ENCODE assay signal across 8 cellular contexts in the genomic region with DNA sequence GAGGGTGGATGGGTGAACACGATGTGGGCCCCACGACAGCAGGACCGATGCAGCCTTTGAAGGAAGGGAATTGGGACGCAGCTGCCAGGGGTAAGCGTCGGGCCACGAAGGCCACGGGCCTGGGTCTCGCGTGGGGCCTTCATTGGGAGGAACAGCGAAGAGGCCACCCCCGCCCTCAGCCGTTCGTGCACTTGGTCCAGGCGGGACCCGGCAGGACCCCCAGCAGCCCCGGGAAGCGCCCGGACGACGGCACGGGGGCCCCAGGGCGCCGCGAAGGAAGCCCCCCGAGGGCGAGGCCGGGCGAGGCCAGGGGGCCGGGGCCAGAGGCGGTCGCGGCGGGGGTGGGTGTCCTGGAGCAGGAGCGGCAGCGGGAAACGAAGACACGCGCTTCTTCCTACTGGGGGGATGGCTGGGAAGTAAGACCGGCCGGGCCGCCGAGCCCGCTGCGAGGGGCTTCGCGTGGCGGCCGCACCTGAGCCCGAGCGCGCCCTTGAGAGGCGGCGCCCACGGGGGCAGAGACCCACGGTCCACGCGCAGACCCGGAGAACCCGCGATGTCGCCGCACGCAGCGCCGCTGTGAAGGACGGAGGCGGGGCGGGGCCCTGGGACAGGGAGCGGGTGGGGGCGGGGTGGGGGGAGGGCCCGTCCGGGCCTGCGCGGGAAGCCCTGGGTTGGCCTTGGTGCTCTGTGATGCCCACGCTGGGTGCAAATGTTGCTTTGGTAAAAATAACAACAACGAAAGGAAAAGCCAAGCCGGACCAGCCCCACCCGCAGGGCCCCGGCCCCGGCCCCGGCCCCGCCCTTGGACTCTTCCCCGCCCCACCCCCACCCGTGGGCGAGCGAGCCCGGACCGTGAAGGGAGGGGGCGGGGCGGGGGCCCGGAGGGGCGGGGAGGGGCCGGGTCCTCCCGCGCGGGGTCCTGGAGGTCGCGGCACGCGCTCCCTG. TPM values are rescaled to one million over a fixed set of nuclear protein-coding genes. Genes with fewer than 3 reads are reported as not detected.
DNase-seq lines count a peak whose midpoint lies in the region; ATAC-seq and TF ChIP-seq lines count a peak whose summit lies in the region.

No MANE protein-coding gene starts in this region.

- DNase-seq in CD4-positive, CD25-positive, alpha-beta regulatory T cell = no peak
- DNase-seq in WTC11 (ENCODE audit: low spot score) = peak; percentile 19
- no peak for DNase-seq in fibroblast of lung (ENCODE audit: low read depth in 2 of 2)
- no peak for DNase-seq in midbrain (lab: John Stamatoyannopoulos, UW)

- no peak for ATAC-seq in CD4-positive, CD25-positive, alpha-beta regulatory T cell (ENCODE audit: low read depth in 2 of 2)
- no peak for ATAC-seq in WTC11
- ATAC-seq in HG03139 (IDR thresholded peaks at IDR 0.05; ENCODE audit: unreplicated experiment) = no peak
- ATAC-seq in HG03460 (IDR thresholded peaks at IDR 0.05; ENCODE audit: unreplicated experiment) = no peak
- ATAC-seq in GM19324 (IDR thresholded peaks at IDR 0.05; ENCODE audit: low FRiP score, unreplicated experiment) = no peak

- H3K79me2 ChIP-seq in fibroblast of lung (ENCODE audit: control insufficient read depth, insufficient read depth, low read length) (no peaks in the 10 kb centered on the region), parathyroid adenoma (no peaks in the 10 kb centered on the region)

- H3K4me3 ChIP-seq in CD4-positive, CD25-positive, alpha-beta regulatory T cell (ENCODE audit: low read depth, low read length) = no peak overlapping the region
- H3K4me3 ChIP-seq in fibroblast of lung (replicated peaks in 1 of 4; ENCODE audit: control extremely low read depth in 1 of 4, insufficient read depth in 1 of 4, low read depth in 3 of 4, low read length in 4 of 4) (peak overlapping the region in 2 of 4 experiments; percentile 19 to 20), parathyroid adenoma (ENCODE audit: low read depth, low read length) (no peak overlapping the region)

- H3K27ac Mint-ChIP-seq in CD4-positive, CD25-positive, alpha-beta regulatory T cell = no peak overlapping the region
- H3K27ac Mint-ChIP-seq in WTC11 = no peak overlapping the region

- H3K4me1 ChIP-seq in CD4-positive, CD25-positive, alpha-beta regulatory T cell (ENCODE audit: control insufficient read depth, insufficient read depth, low read length, poor library complexity, severe bottlenecking) = peaks cover 9% of the 10 kb centered on the region
- H3K4me1 ChIP-seq in fibroblast of lung (ENCODE audit: control insufficient read depth, extremely low read depth, insufficient read depth, low read length) (peaks cover 2% of the 10 kb centered on the region), parathyroid adenoma (no peaks in the 10 kb centered on the region)

- H2AFZ ChIP-seq in fibroblast of lung (ENCODE audit: low read length) (peak overlapping the region; percentile 40), parathyroid adenoma (no peak overlapping the region)

- H3K9me3 Mint-ChIP-seq in CD4-positive, CD25-positive, alpha-beta regulatory T cell = peaks cover 0 to 5% (median under 1%) of the 10 kb centered on the region in 7 donors
- peaks cover 6% of the 10 kb centered on the region for H3K9me3 Mint-ChIP-seq in WTC11

- H3K27me3 Mint-ChIP-seq in CD4-positive, CD25-positive, alpha-beta regulatory T cell = peaks cover 58% of the 10 kb centered on the region
- H3K27me3 Mint-ChIP-seq in WTC11 (ENCODE audit: low read depth) = peaks cover 45% of the 10 kb centered on the region

- H3K9me3 ChIP-seq in CD4-positive, CD25-positive, alpha-beta regulatory T cell (ENCODE audit: control insufficient read depth in 2 of 2, low read length in 2 of 2) = no peaks in the 10 kb centered on the region
- H3K9me3 ChIP-seq in fibroblast of lung (ENCODE audit: control insufficient read depth, insufficient read depth, low read depth, low read length) (no peaks in the 10 kb centered on the region), parathyroid adenoma (ENCODE audit: control insufficient read depth, low read length) (no peaks in the 10 kb centered on the region)

- TF ChIP-seq CTCF in WTC11 (IDR thresholded peaks at IDR 0.05) (no peak), fibroblast of lung (conservative IDR thresholded peaks at IDR 0.05 in 1 of 2, IDR thresholded peaks at IDR 0.05 in 1 of 2; ENCODE audit: low read depth in 1 of 2, low read length in 2 of 2) (no peak), parathyroid adenoma (IDR thresholded peaks at IDR 0.05) (no peak)

- H3K9ac ChIP-seq in fibroblast of lung (ENCODE audit: insufficient read depth, low read length) (no peak overlapping the region), parathyroid adenoma (no peak overlapping the region)

- no peaks in the 10 kb centered on the region for H4K20me1 ChIP-seq in fibroblast of lung (ENCODE audit: control insufficient read depth, extremely low read depth, insufficient read depth, low read length)

- H3K4me2 ChIP-seq in fibroblast of lung (ENCODE audit: extremely low read depth, insufficient read depth, low read length) = no peak overlapping the region
- peak overlapping the region; percentile 65 for H3K4me2 ChIP-seq in parathyroid adenoma (ENCODE audit: low read length)

- CTCF ChIA-PET in WTC11 (lab: Charles Lee) = interaction anchor here (1.5 kb wide), 1 partner anchor 120 kb away, joined by 5 read pairs; no protein-coding TSS in a partner anchor

- no peak overlapping the region for H3K27ac ChIP-seq in CD4-positive, CD25-positive, alpha-beta regulatory T cell (ENCODE audit: insufficient read depth, low read length, poor library complexity, severe bottlenecking)
- no peak overlapping the region for H3K27ac ChIP-seq in fibroblast of lung (ENCODE audit: insufficient read depth, low read length)
- no peak overlapping the region for H3K27ac ChIP-seq in parathyroid adenoma

- POLR2A ChIA-PET in WTC11 (lab: Charles Lee) = no interaction called here

- peaks cover 12% of the 10 kb centered on the region for H3K27me3 ChIP-seq in CD4-positive, CD25-positive, alpha-beta regulatory T cell (ENCODE audit: control insufficient read depth, insufficient read depth, low read length)
- H3K27me3 ChIP-seq in fibroblast of lung (ENCODE audit: control insufficient read depth, insufficient read depth, low read length) (no peaks in the 10 kb centered on the region), parathyroid adenoma (ENCODE audit: control insufficient read depth, insufficient read depth, low read length) (no peaks in the 10 kb centered on the region)

- no peaks in the 10 kb centered on the region for H3K36me3 Mint-ChIP-seq in CD4-positive, CD25-positive, alpha-beta regulatory T cell
- H3K36me3 Mint-ChIP-seq in WTC11 = peaks cover 4% of the 10 kb centered on the region

- H3K4me3 Mint-ChIP-seq in CD4-positive, CD25-positive, alpha-beta regulatory T cell = peak overlapping the region in 3 of 4 donors; percentile 80 to 87 (median 81)
- H3K4me3 Mint-ChIP-seq in WTC11 = peak overlapping the region; percentile 64

- H3K4me1 Mint-ChIP-seq in CD4-positive, CD25-positive, alpha-beta regulatory T cell = peaks cover 0 to 12% (median 6%) of the 10 kb centered on the region in 4 donors
- H3K4me1 Mint-ChIP-seq in WTC11 = peaks cover 6% of the 10 kb centered on the region

- H3K36me3 ChIP-seq in CD4-positive, CD25-positive, alpha-beta regulatory T cell (ENCODE audit: control insufficient read depth, insufficient read depth, low read length) = no peaks in the 10 kb centered on the region
- H3K36me3 ChIP-seq in fibroblast of lung (ENCODE audit: control insufficient read depth, insufficient read depth, low read length) = no peaks in the 10 kb centered on the region
- no peaks in the 10 kb centered on the region for H3K36me3 ChIP-seq in parathyroid adenoma (ENCODE audit: control insufficient read depth, insufficient read depth, low read length)

TF ChIP-seq in WTC11, 78 proteins besides CTCF, POLR2A, EP300 and RAD21 (continues in another document):
- TF ChIP-seq ATF2 (CRISPR knock-in tag; IDR thresholded peaks at IDR 0.05; ENCODE audit: borderline replicate concordance, low read depth) (no peak), SMAD3 (CRISPR knock-in tag; IDR thresholded peaks at IDR 0.05; ENCODE audit: borderline replicate concordance) (no peak), JUN (CRISPR knock-in tag; IDR thresholded peaks at IDR 0.05) (no peak)

RNA-seq across cellular contexts. Expression of gene ADARB1, which starts 56.0 kb away (rescaled TPM):
- total RNA-seq in CD4-positive, CD25-positive, alpha-beta regulatory T cell = 52.9 TPM
- 1 to 10 TPM; 2.8 to 7.2 (median 4.7) TPM for polyA plus RNA-seq in CD4-positive, CD25-positive, alpha-beta regulatory T cell
- 12.8 to 15.1 TPM (median 14.6 TPM) in 3 replicates for total RNA-seq in WTC11 (2021)
- 22.9 and 25.3 TPM in 2 replicates for total RNA-seq in fibroblast of lung
- polyA plus RNA-seq in fibroblast of lung = 10.1 and 20.2 TPM in 2 replicates
- 12.0 and 30.4 TPM in 2 replicates for polyA plus RNA-seq in fibroblast of lung (2012)
- polyA minus RNA-seq in fibroblast of lung (ENCODE audit: low replicate concordance) = 31.2 and 60.6 TPM in 2 replicates
